Comparison of ENCODE assay signal across 9 cellular contexts in the genomic region with DNA sequence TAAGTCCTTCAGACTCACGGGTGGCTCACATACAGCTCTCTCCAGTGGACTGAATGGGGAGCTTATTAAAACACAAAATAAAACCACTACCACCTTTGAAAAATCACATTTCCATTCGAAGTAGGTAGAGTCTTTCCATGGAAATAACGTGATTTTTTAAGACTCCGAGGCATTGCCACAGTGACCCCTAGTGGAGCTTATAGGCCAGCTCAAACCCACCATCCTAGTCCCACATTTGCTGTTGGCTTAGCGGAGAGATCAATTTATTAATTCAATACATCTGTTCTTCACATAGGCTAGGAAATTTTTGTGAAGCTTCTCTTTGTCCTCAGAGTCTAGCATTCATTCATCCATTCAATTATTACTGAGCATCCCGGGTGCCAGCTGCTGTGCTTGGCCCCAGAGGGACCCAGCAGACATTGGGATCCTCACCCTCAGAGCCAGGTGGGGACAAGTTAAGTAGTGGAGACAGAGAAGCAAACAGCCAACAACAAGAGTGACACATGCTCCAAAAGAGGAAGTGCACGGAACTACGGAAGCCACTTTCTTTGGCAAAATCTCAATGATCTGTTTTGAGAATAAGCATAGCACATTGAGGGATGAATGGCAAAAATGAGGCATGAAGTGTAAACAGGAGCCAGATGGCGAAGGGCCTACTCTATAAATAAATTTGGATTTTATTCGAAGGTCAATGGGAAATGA. TPM values are rescaled to one million over a fixed set of nuclear protein-coding genes. Genes with fewer than 3 reads are reported as not detected.
DNase-seq lines count a peak whose midpoint lies in the region; FAIRE-seq and TF ChIP-seq lines count a peak whose summit lies in the region.
"Had no signal": no experiment of that assay in that cellular context is flagged by ENCODE, and none has a peak within 500 bp of the region (broad histone marks: within the 10 kb centered on the region; RNA-seq: fewer than 3 reads in every experiment).

No MANE protein-coding gene starts in this region.

- no peak for FAIRE-seq in kidney (lab: Jason Lieb, UNC)

- TF ChIP-seq CTCF in kidney (IDR thresholded peaks at IDR 0.05; ENCODE audit: borderline replicate concordance, extremely low read depth, insufficient read depth): peak; percentile 63
- peak in 2 of 3 experiments; percentile 30 to 48 for TF ChIP-seq CTCF in vagina (IDR thresholded peaks at IDR 0.05)

- H3K4me1 ChIP-seq in adipocyte (ENCODE audit: control insufficient read depth, insufficient read depth, low read length) (peaks cover 56% of the 10 kb centered on the region), kidney (ENCODE audit: control insufficient read depth in 1 of 2, insufficient read depth in 1 of 2, low read depth in 1 of 2, low read length in 2 of 2) (peaks cover 0 to 2% of the 10 kb centered on the region in 2 donors), vagina (peaks cover 38% of the 10 kb centered on the region)

- DNase-seq in activated effector memory CD4-positive, alpha-beta T cell treated with anti-CD3 and anti-CD28 coated beads, Interleukin-2, amount 50 U/mL, for 16 hours: peak; percentile 64
- no peak for DNase-seq in activated effector memory CD4-positive, alpha-beta T cell treated with Interleukin-2 at 50 U/mL for 16 hours
- peak; percentile 45 for DNase-seq in NCI-H2081 treated with DMSO at 0.1 percent for 48 hours (lab: John Stamatoyannopoulos, UW)
- DNase-seq in adipocyte (ENCODE audit: low read depth): peak; percentile 62
- no peak for DNase-seq in kidney
- DNase-seq in vagina (ENCODE audit: extremely low spot score in 2 of 2): no peak
- no peak for DNase-seq in GM19238 (ENCODE audit: insufficient read length, low spot score)
- DNase-seq in cortex of kidney (lab: John Stamatoyannopoulos, UW): no peak

- no peak for TF ChIP-seq POLR2A in vagina (IDR thresholded peaks at IDR 0.05)

- no peaks in the 10 kb centered on the region for H3K27me3 ChIP-seq in adipocyte (replicated peaks; ENCODE audit: control insufficient read depth, insufficient read depth, low read length)
- no peaks in the 10 kb centered on the region for H3K27me3 ChIP-seq in vagina

- H3K27ac ChIP-seq in kidney (ENCODE audit: low read depth in 2 of 2, low read length in 2 of 2) (no peak overlapping the region), vagina (no peak overlapping the region)

- H3K9me3 ChIP-seq in adipocyte (ENCODE audit: control insufficient read depth, low read length) (peaks cover 2% of the 10 kb centered on the region), kidney (ENCODE audit: control insufficient read depth in 1 of 2, low read length in 2 of 2) (peaks cover under 1 to 9% of the 10 kb centered on the region in 2 donors), vagina (peaks cover 4% of the 10 kb centered on the region)

- H3K4me3 ChIP-seq in adipocyte (ENCODE audit: low read length) (no peak overlapping the region), kidney (ENCODE audit: low read length in 2 of 2) (no peak overlapping the region), vagina (no peak overlapping the region)

- H3K36me3 ChIP-seq in adipocyte (ENCODE audit: control insufficient read depth, insufficient read depth, low read length, severe bottlenecking) (no peaks in the 10 kb centered on the region), kidney (ENCODE audit: control insufficient read depth in 1 of 2, insufficient read depth in 2 of 2, low read length in 2 of 2) (no peaks in the 10 kb centered on the region), vagina (no peaks in the 10 kb centered on the region)

- intact Hi-C loops in kidney (cut with DNase I) (loop anchor here (10.0 kb wide), 1 partner anchor 57 kb away; no protein-coding TSS in a partner anchor), vagina (cut with DNase I) (no loop called here)

- no peak overlapping the region for H3K9ac ChIP-seq in adipocyte (ENCODE audit: low read length)
- no peak overlapping the region for H3K9ac ChIP-seq in kidney (ENCODE audit: low read length in 2 of 2)

RNA-seq across cellular contexts. Expression of a gene that starts 10.2 kb away (rescaled TPM):
- total RNA-seq in kidney (1.2 TPM), vagina (1.7 TPM)
- 0.39 TPM for polyA plus RNA-seq in kidney (ENCODE audit: insufficient read depth, low read depth, low replicate concordance)
- total RNA-seq: activated naive CD4-positive, alpha-beta T cell treated with anti-CD3 and anti-CD28 coated beads, Interleukin-2, amount 50 U/mL, for 72 hours had no signal

Comparison
In these comparisons a context has a peak if more than half of its experiments do, and no peak if none do; other contexts are left out.
1. DNase-seq: peak in activated effector memory CD4-positive, alpha-beta T cell treated with anti-CD3 and anti-CD28 coated beads, Interleukin-2, amount 50 U/mL, for 16 hours (single experiment), NCI-H2081 treated with DMSO at 0.1 percent for 48 hours (single experiment) and adipocyte (single experiment); none in activated effector memory CD4-positive, alpha-beta T cell treated with Interleukin-2 at 50 U/mL for 16 hours (single experiment), kidney (single experiment), vagina (0 of 2), GM19238 (single experiment) and cortex of kidney (single experiment).